ENCODE assay signal across 9 cellular contexts in genomic region chr6:21986703-21987102, GRCh38.
A peak's percentile ranks its signal among the peaks of the same experiment; 100 is the strongest.
DNase-seq lines count a peak whose midpoint lies in the region; ATAC-seq and TF ChIP-seq lines count a peak whose summit lies in the region.
"Had no signal": no experiment of that assay in that cellular context is flagged by ENCODE, and none has a peak within 500 bp of the region (broad histone marks: within the 10 kb centered on the region; RNA-seq: fewer than 3 reads in every experiment).

No MANE protein-coding gene starts in this region.

- no peak overlapping the region for H3K9ac ChIP-seq in H9 (ENCODE audit: extremely low read depth, insufficient read length, low read length)

- no peaks in the 10 kb centered on the region for H3K23me2 ChIP-seq in H9 (ENCODE audit: insufficient read length, low read depth, low read length, poor library complexity, severe bottlenecking)

- WGBS in H9 (ENCODE audit: extremely low coverage, insufficient read length, low lambda C conversion rate) = no CpG with 5 or more reads among the region's 6 CpGs
- WGBS in spleen, 5 donors = 55 to 78% (median 61%) methylated on average over 6 of the region's 6 CpGs

- H3K4me2 ChIP-seq in H9 (ENCODE audit: insufficient read depth, insufficient read length, low read length) = no peak overlapping the region

- no peaks in the 10 kb centered on the region for H3K79me2 ChIP-seq in H9 (ENCODE audit: insufficient read depth, low read length)

- H3K9me3 ChIP-seq in H9 (ENCODE audit: control insufficient read depth, low read depth, low read length) = peaks cover under 1% of the 10 kb centered on the region
- no peaks in the 10 kb centered on the region for H3K9me3 ChIP-seq in spleen

- H4K91ac ChIP-seq in H9 (ENCODE audit: insufficient read length, low read depth, low read length) = no peak overlapping the region

- no peak overlapping the region for H3K56ac ChIP-seq in H9 (ENCODE audit: insufficient read length, low read depth, low read length)

- no peak overlapping the region for H2BK20ac ChIP-seq in H9 (ENCODE audit: low read depth, low read length, poor library complexity, severe bottlenecking)

- H3K4me1 ChIP-seq in H9 (ENCODE audit: insufficient read depth, low read length) = 0 out of 2 replicates have a peak, but pooled peaks cover 3% of the 10 kb centered on the region
- peaks cover 0 to 23% (median 13%) of the 10 kb centered on the region in 6 donors for H3K4me1 ChIP-seq in spleen
- H3K4me1 ChIP-seq in foreskin keratinocyte = no peaks in the 10 kb centered on the region

- H3T11ph ChIP-seq in H9 (ENCODE audit: low read length) = no peak overlapping the region

- H2BK12ac ChIP-seq in H9 (ENCODE audit: insufficient read length, low read depth, low read length) = no peak overlapping the region

- no peak overlapping the region for H2BK120ac ChIP-seq in H9 (ENCODE audit: low read depth, low read length, poor library complexity, severe bottlenecking)

- no peak overlapping the region for H3K14ac ChIP-seq in H9 (ENCODE audit: insufficient read depth, low read length)

- H4K5ac ChIP-seq in H9 (ENCODE audit: insufficient read length, low read depth, low read length) = no peak overlapping the region

- intact Hi-C loops in spleen (cut with DNase I; ENCODE audit: low total_unique reads) = no loop called here

- no peak for DNase-seq in H9
- DNase-seq in iris pigment epithelial cell (ENCODE audit: low read depth) = peak; percentile 40
- DNase-seq in spleen = no peak
- no peak for DNase-seq in putamen (ENCODE audit: low spot score)
- no peak for DNase-seq in foreskin keratinocyte
- DNase-seq in activated gamma-delta T cell (lab: John Stamatoyannopoulos, UW) = no peak
- DNase-seq in activated naive CD4-positive, alpha-beta T cell treated with anti-CD3 and anti-CD28 coated beads, Interleukin-2, amount 10 ng/mL, durations not matched to agents 7 days and 5 days = no peak
- DNase-seq: CD8-positive, alpha-beta memory T cell had no signal

- peaks cover 3% of the 10 kb centered on the region for H3K79me1 ChIP-seq in H9 (ENCODE audit: insufficient read depth, low read depth, low read length, poor library complexity, severe bottlenecking)

- no peak for ATAC-seq in SK-N-SH treated with all-trans-retinoic acid at 6 μM for 48 hours
- no peak for ATAC-seq in foreskin keratinocyte

- H4K8ac ChIP-seq in H9 (replicated peaks; ENCODE audit: insufficient read length, low read depth, low read length) = no peak overlapping the region

- H3K23ac ChIP-seq in H9 (ENCODE audit: insufficient read length, low read depth, low read length) = no peak overlapping the region

- no peaks in the 10 kb centered on the region; a peak in 1 of 5 replicates for H3K9me3 Mint-ChIP-seq in H9
- H3K9me3 Mint-ChIP-seq in activated naive CD4-positive, alpha-beta T cell treated with anti-CD3 and anti-CD28 coated beads, Interleukin-2, amount 10 ng/mL, durations not matched to agents 7 days and 5 days = no peaks in the 10 kb centered on the region

- no peak overlapping the region for H3K18ac ChIP-seq in H9 (ENCODE audit: insufficient read length, low read depth, low read length)

- no peak overlapping the region for H2BK15ac ChIP-seq in H9 (ENCODE audit: low read depth, low read length)

- no peaks in the 10 kb centered on the region for H4K20me1 ChIP-seq in H9 (ENCODE audit: control insufficient read depth, insufficient read depth, insufficient read length)

- H3K4me1 Mint-ChIP-seq in H9 = peaks cover 6 to 15% of the 10 kb centered on the region in 2 experiments
- peaks cover 13% of the 10 kb centered on the region for H3K4me1 Mint-ChIP-seq in activated naive CD4-positive, alpha-beta T cell treated with anti-CD3 and anti-CD28 coated beads, Interleukin-2, amount 10 ng/mL, durations not matched to agents 7 days and 5 days

- no peak overlapping the region for H3K27ac ChIP-seq in H9 (ENCODE audit: insufficient read length, low read depth, low read length)
- peak overlapping the region in 7 of 8 donors; percentile 33 to 64 (median 56) for H3K27ac ChIP-seq in spleen
- no peak overlapping the region for H3K27ac ChIP-seq in foreskin keratinocyte

- no peaks in the 10 kb centered on the region for H3K36me3 ChIP-seq in spleen

- H3K4me3 Mint-ChIP-seq in H9 = no peak overlapping the region
- no peak overlapping the region for H3K4me3 Mint-ChIP-seq in activated naive CD4-positive, alpha-beta T cell treated with anti-CD3 and anti-CD28 coated beads, Interleukin-2, amount 10 ng/mL, durations not matched to agents 7 days and 5 days

- H3K27me3 ChIP-seq in H9 (ENCODE audit: insufficient read depth, low read length) (no peaks in the 10 kb centered on the region), spleen (replicated peaks in 1 of 7) (no peaks in the 10 kb centered on the region), foreskin keratinocyte (no peaks in the 10 kb centered on the region)

- CTCF ChIA-PET in activated naive CD4-positive, alpha-beta T cell treated with anti-CD3 and anti-CD28 coated beads, Interleukin-2, amount 10 ng/mL, durations not matched to agents 7 days and 5 days (lab: Charles Lee) = no interaction called here

- H3K27ac Mint-ChIP-seq in H9 = peak overlapping the region in 2 of 3 experiments; percentile 15 to 20; a peak in 1 of 7 replicates
- no peak overlapping the region for H3K27ac Mint-ChIP-seq in activated naive CD4-positive, alpha-beta T cell treated with anti-CD3 and anti-CD28 coated beads, Interleukin-2, amount 10 ng/mL, durations not matched to agents 7 days and 5 days
- H3K27ac Mint-ChIP-seq: CD8-positive, alpha-beta memory T cell had no signal

- no peak for TF ChIP-seq POLR2A in spleen (IDR thresholded peaks at IDR 0.05)

- no peak overlapping the region for H2BK5ac ChIP-seq in H9 (ENCODE audit: insufficient read length, low read length)

- H2AFZ ChIP-seq in H9 (ENCODE audit: low read length) = no peak overlapping the region

- no peak overlapping the region for H2AK5ac ChIP-seq in H9 (ENCODE audit: insufficient read length, low read length)

- H3K27me3 Mint-ChIP-seq in H9 (ENCODE audit: low read depth) = no peaks in the 10 kb centered on the region
- no peaks in the 10 kb centered on the region for H3K27me3 Mint-ChIP-seq in activated naive CD4-positive, alpha-beta T cell treated with anti-CD3 and anti-CD28 coated beads, Interleukin-2, amount 10 ng/mL, durations not matched to agents 7 days and 5 days
- H3K27me3 Mint-ChIP-seq: CD8-positive, alpha-beta memory T cell had no signal

- no peak overlapping the region for H3K4ac ChIP-seq in H9 (ENCODE audit: low read depth, low read length)

- H3K4me3 ChIP-seq in spleen = no peak overlapping the region

- no peak for TF ChIP-seq CTCF in H9 (conservative IDR thresholded peaks at IDR 0.05)
- TF ChIP-seq CTCF in spleen (IDR thresholded peaks at IDR 0.05 in 8 of 11, conservative IDR thresholded peaks at IDR 0.05 in 3 of 11) = no peak
- no peak for TF ChIP-seq CTCF in foreskin keratinocyte (conservative IDR thresholded peaks at IDR 0.05)

- peaks cover 10 to 20% (median 16%) of the 10 kb centered on the region in 3 experiments; a peak in 6 of 7 replicates for H3K36me3 Mint-ChIP-seq in H9 (ENCODE audit: insufficient read depth in 1 of 3, low read depth in 3 of 3)
- H3K36me3 Mint-ChIP-seq in activated naive CD4-positive, alpha-beta T cell treated with anti-CD3 and anti-CD28 coated beads, Interleukin-2, amount 10 ng/mL, durations not matched to agents 7 days and 5 days = no peaks in the 10 kb centered on the region
- H3K36me3 Mint-ChIP-seq: CD8-positive, alpha-beta memory T cell had no signal

TF ChIP-seq in SK-N-SH treated with all-trans-retinoic acid at 6 μM for 48 hours, 23 proteins besides CTCF, POLR2A, EP300 and RAD21:
- no peak for TF ChIP-seq ARNTL (CRISPR knock-in tag; IDR thresholded peaks at IDR 0.05; ENCODE audit: borderline replicate concordance, low read depth)
- TF ChIP-seq SNAI2 (CRISPR knock-in tag; IDR thresholded peaks at IDR 0.05) = peak; percentile 52; the same call in 1 of the 2 replicates

Comparison
In these comparisons a context has a peak if more than half of its experiments do, and no peak if none do; other contexts are left out.
1. H3K27ac ChIP-seq: peak in spleen (7 of 8); none in H9 (single experiment) and foreskin keratinocyte (single experiment).